In the genomic region with DNA sequence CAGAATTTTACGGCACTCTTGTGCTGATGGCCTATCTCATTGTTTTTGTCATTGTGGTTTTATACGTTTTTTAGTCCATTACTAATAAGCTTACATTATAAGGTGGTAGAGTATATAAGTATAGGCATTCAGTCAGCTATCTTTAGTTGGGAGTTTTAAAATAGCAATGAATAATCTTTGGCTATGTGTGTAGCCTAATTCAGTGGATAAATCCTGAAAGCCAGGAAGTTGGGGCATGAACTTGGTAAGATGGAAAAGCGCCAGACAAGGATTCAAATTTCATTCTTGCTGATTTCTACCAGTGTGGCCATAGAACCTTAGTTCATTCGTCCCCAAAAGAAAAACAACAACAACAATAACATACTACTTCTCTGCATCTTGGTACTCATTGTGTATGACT, we compare ENCODE assay signal across 1 cellular context.
TF ChIP-seq lines count a peak whose summit lies in the region.

No MANE protein-coding gene starts in this region.

TF ChIP-seq in HepG2, 621 proteins besides CTCF, POLR2A, EP300 and RAD21:
- TF ChIP-seq SMYD3 (CRISPR knock-in tag; IDR thresholded peaks at IDR 0.05) (0 out of 2 replicates have a peak, but pooled peaks have one; percentile 58), KLF12 (CRISPR knock-in tag; IDR thresholded peaks at IDR 0.05; ENCODE audit: borderline replicate concordance) (no peak), ZNF34 (CRISPR knock-in tag; IDR thresholded peaks at IDR 0.05; ENCODE audit: borderline replicate concordance) (no peak), ZBTB38 (CRISPR knock-in tag; IDR thresholded peaks at IDR 0.05) (no peak)
